In the genomic region with DNA sequence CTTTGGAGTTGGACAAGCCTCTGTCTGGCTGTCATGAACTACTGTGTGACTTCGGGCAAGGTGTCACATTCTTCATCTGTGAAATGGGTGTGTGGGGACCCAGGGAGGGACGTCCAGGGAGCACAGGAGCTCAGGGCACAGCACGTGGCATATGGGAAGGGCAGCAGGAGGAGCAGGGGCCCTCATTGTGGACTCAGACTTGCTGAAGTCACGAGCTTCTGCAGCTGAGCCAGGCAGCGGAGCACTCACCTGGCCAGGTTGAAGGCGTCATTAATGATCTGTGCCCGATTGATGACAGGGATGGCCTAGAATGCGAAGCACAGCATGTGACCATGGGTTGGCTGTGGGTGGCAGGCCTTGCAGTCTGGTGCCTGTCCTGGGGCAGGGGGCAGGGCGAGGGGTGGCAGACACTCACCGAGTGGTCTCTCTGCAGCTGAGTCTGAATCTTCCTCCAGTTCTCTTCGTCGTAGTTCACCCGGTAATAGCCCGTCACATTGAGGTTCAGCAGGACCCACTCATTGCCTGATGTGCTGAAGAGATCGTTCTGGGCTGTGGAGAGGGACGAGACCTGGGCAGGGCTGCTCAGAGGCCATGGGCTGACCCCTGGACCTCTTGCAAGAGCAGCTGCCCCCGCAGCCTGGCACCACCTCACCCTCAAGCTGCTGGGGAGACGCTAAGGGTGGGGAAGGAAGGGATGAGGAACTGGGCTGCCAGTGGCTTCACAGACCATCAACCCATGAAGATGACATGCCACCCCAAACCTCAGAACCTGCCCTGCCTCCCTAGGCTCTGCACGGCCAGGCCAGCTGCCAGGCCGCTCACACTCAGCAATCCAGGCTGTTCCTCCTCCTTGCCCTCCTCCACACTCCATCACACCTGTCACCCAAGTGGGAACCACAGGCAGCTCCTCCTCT, we compare ENCODE assay signal across 1 cellular context.
TF ChIP-seq lines count a peak whose summit lies in the region.

No MANE protein-coding gene starts in this region.

TF ChIP-seq in IMR-90, 13 proteins besides CTCF, POLR2A, EP300 and RAD21:
- TF ChIP-seq, protein P1, sequence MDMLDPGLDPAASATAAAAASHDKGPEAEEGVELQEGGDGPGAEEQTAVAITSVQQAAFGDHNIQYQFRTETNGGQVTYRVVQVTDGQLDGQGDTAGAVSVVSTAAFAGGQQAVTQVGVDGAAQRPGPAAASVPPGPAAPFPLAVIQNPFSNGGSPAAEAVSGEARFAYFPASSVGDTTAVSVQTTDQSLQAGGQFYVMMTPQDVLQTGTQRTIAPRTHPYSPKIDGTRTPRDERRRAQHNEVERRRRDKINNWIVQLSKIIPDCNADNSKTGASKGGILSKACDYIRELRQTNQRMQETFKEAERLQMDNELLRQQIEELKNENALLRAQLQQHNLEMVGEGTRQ (IDR thresholded peaks at IDR 0.05; ENCODE audit: low read depth, low read length), result no peak
- TF ChIP-seq CHD1 (IDR thresholded peaks at IDR 0.05; ENCODE audit: low read depth, low read length), result no peak
- TF ChIP-seq BHLHE40 (IDR thresholded peaks at IDR 0.05; ENCODE audit: low read depth, low read length), result no peak
- no peak for TF ChIP-seq SMC3 (IDR thresholded peaks at IDR 0.05; ENCODE audit: low read depth, low read length)
- no peak for TF ChIP-seq MXI1 (IDR thresholded peaks at IDR 0.05; ENCODE audit: borderline replicate concordance, low read depth, low read length)
- TF ChIP-seq CEBPB (IDR thresholded peaks at IDR 0.05; ENCODE audit: low read depth, low read length), result no peak
- TF ChIP-seq, protein P2, sequence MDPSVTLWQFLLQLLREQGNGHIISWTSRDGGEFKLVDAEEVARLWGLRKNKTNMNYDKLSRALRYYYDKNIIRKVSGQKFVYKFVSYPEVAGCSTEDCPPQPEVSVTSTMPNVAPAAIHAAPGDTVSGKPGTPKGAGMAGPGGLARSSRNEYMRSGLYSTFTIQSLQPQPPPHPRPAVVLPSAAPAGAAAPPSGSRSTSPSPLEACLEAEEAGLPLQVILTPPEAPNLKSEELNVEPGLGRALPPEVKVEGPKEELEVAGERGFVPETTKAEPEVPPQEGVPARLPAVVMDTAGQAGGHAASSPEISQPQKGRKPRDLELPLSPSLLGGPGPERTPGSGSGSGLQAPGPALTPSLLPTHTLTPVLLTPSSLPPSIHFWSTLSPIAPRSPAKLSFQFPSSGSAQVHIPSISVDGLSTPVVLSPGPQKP (IDR thresholded peaks at IDR 0.05; ENCODE audit: borderline replicate concordance, low read depth, low read length), result no peak
- no peak for TF ChIP-seq NFE2L2 (IDR thresholded peaks at IDR 0.05; ENCODE audit: low read depth, low read length)
- no peak for TF ChIP-seq FOS (IDR thresholded peaks at IDR 0.05; ENCODE audit: low read depth, low read length)
- TF ChIP-seq RCOR1 (IDR thresholded peaks at IDR 0.05; ENCODE audit: insufficient replicate concordance, low read length), result no peak
- TF ChIP-seq RFX5 (IDR thresholded peaks at IDR 0.05; ENCODE audit: low read depth, low read length), result no peak
- TF ChIP-seq MAFK (IDR thresholded peaks at IDR 0.05; ENCODE audit: low read depth, low read length), result no peak
- no peak for TF ChIP-seq MAZ (IDR thresholded peaks at IDR 0.05; ENCODE audit: borderline replicate concordance, low read depth, low read length)
TF ChIP-seq in IMR-90: peak in this region for 0.
